Comparison of ENCODE assay signal across 11 cellular contexts in genomic region chr4:109795059-109795458, GRCh38. TPM values are rescaled to one million over a fixed set of nuclear protein-coding genes. Genes with fewer than 3 reads are reported as not detected.
"Had no signal": no experiment of that assay in that cellular context is flagged by ENCODE, and none has a peak within 500 bp of the region (broad histone marks: within the 10 kb centered on the region; RNA-seq: fewer than 3 reads in every experiment).

No MANE protein-coding gene starts in this region.

- H3K9ac ChIP-seq: KMS-11 had no signal

- H3K4me2 ChIP-seq: KMS-11 had no signal

- DNase-seq: IMR-90, KBM-7, KG1 had no signal

- H3K27ac ChIP-seq: HL-60, KMS-11 had no signal

- ATAC-seq: HepG2, K562 had no signal

- H3K4me3 ChIP-seq: K562 had no signal

- FAIRE-seq: HepG2, HTR-8/SVneo, K562 had no signal

RNA-seq across cellular contexts. Expression of gene CFI, which starts 6.7 kb away (rescaled TPM):
- polyA plus RNA-seq: IgD-negative memory B cell had no signal

RNA-seq across cellular contexts. Expression of gene RRH, which starts 32.7 kb away (rescaled TPM):
- total RNA-seq: HT-29, HT1080, IMR-90 had no signal
- polyA plus RNA-seq: IgD-negative memory B cell had no signal

RNA-seq across cellular contexts. Expression of gene LRIT3, which starts 52.8 kb away (rescaled TPM):
- total RNA-seq: HepG2, HT-29, HT1080, IMR-90 had no signal
- polyA plus RNA-seq: IgD-negative memory B cell had no signal
